Comparison of ENCODE assay signal across 1 cellular context in the genomic region with DNA sequence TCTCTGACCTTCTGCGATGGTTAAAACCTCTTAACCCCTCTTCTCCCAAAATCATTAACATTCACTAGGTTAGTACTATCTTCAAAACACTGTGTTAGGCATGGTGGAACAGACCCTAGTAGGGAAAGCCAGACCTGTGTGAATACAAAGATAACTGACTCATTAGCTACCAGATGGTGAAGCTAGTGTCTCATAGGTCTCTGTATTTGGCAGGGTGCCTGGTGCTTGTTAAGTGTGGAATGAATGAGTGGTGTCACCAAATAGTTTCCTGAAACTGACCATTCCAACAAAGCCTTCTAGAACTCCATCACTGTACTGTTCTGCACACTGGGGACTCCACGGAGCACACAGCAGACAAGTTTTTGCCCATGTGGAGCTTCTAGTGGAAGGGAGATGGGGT.
TF ChIP-seq lines count a peak whose summit lies in the region.

No MANE protein-coding gene starts in this region.

TF ChIP-seq in SK-N-SH, 30 proteins besides CTCF, POLR2A, EP300 and RAD21 (continued from another document):
- TF ChIP-seq, protein P1, sequence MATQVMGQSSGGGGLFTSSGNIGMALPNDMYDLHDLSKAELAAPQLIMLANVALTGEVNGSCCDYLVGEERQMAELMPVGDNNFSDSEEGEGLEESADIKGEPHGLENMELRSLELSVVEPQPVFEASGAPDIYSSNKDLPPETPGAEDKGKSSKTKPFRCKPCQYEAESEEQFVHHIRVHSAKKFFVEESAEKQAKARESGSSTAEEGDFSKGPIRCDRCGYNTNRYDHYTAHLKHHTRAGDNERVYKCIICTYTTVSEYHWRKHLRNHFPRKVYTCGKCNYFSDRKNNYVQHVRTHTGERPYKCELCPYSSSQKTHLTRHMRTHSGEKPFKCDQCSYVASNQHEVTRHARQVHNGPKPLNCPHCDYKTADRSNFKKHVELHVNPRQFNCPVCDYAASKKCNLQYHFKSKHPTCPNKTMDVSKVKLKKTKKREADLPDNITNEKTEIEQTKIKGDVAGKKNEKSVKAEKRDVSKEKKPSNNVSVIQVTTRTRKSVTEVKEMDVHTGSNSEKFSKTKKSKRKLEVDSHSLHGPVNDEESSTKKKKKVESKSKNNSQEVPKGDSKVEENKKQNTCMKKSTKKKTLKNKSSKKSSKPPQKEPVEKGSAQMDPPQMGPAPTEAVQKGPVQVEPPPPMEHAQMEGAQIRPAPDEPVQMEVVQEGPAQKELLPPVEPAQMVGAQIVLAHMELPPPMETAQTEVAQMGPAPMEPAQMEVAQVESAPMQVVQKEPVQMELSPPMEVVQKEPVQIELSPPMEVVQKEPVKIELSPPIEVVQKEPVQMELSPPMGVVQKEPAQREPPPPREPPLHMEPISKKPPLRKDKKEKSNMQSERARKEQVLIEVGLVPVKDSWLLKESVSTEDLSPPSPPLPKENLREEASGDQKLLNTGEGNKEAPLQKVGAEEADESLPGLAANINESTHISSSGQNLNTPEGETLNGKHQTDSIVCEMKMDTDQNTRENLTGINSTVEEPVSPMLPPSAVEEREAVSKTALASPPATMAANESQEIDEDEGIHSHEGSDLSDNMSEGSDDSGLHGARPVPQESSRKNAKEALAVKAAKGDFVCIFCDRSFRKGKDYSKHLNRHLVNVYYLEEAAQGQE (IDR thresholded peaks at IDR 0.05; ENCODE audit: low read depth, low read length) = no peak
- no peak for TF ChIP-seq FOXJ3 (CRISPR knock-in tag; IDR thresholded peaks at IDR 0.05)
